Comparison of ENCODE assay signal across 23 cellular contexts in genomic region chr7:139351027-139351426, GRCh38. TPM values are rescaled to one million over a fixed set of nuclear protein-coding genes. Genes with fewer than 3 reads are reported as not detected.
A peak's percentile ranks its signal among the peaks of the same experiment; 100 is the strongest.
DNase-seq lines count a peak whose midpoint lies in the region; ATAC-seq, FAIRE-seq and TF ChIP-seq lines count a peak whose summit lies in the region.
"Had no signal": no experiment of that assay in that cellular context is flagged by ENCODE, and none has a peak within 500 bp of the region (broad histone marks: within the 10 kb centered on the region; RNA-seq: fewer than 3 reads in every experiment).

No MANE protein-coding gene starts in this region.

- H3K9ac ChIP-seq in K562 (ENCODE audit: insufficient read depth in 1 of 2, low read depth in 2 of 2, low read length in 2 of 2) = no peak overlapping the region
- H3K9ac ChIP-seq: BLaER1 had no signal

- TF ChIP-seq CTCF in K562 (IDR thresholded peaks at IDR 0.05 in 2 of 3, conservative IDR thresholded peaks at IDR 0.05 in 1 of 3; ENCODE audit: insufficient read depth in 2 of 3, low read depth in 1 of 3, low read length in 3 of 3) = no peak
- no peak for TF ChIP-seq CTCF in neural crest cell (conservative IDR thresholded peaks at IDR 0.05)
- TF ChIP-seq CTCF in CD14-positive monocyte (IDR thresholded peaks at IDR 0.05) = no peak

- H3K4me1 ChIP-seq in K562 (replicated peaks in 1 of 2; ENCODE audit: control insufficient read depth in 2 of 2, insufficient read depth in 2 of 2, low read length in 2 of 2) = peaks cover 0 to 4% of the 10 kb centered on the region in 2 experiments; a peak in 3 of 5 replicates
- H3K4me1 ChIP-seq: BE2C, BLaER1 had no signal

- no peak overlapping the region for H3K4me2 ChIP-seq in K562 (ENCODE audit: insufficient read depth, low read length)
- H3K4me2 ChIP-seq: BLaER1 had no signal

- no peaks in the 10 kb centered on the region for H3K9me3 ChIP-seq in K562 (replicated peaks; ENCODE audit: control insufficient read depth, insufficient read depth, low read depth, low read length)
- H3K9me3 ChIP-seq: BE2C, BLaER1, Caco-2 had no signal

- H3K4me3 ChIP-seq in K562 = no peak overlapping the region
- H3K4me3 ChIP-seq: BLaER1 had no signal

- no peak for TF ChIP-seq POLR2A in K562 (conservative IDR thresholded peaks at IDR 0.05)
- no peak for TF ChIP-seq POLR2A in H54 (IDR thresholded peaks at IDR 0.05; ENCODE audit: low read depth, low read length)

- no peaks in the 10 kb centered on the region for H3K9me1 ChIP-seq in K562 (ENCODE audit: control insufficient read depth, insufficient read depth, low read length)

- no peak for FAIRE-seq in K562 (lab: Jason Lieb, UNC)
- no peak for FAIRE-seq in H54 (lab: Jason Lieb, UNC)
- FAIRE-seq: A204.1, D721Med, G401.6, GM12891, GM19239 had no signal

- in situ Hi-C loops in K562 (cut with MboI) = loop anchor here (25.0 kb wide), 1 partner anchor 1389 kb away; no protein-coding TSS in a partner anchor

- no peak for ATAC-seq in K562
- ATAC-seq: CD8-positive, alpha-beta T cell had no signal

- intact Hi-C loops in activated CD4-positive, alpha-beta T cell treated with anti-CD3 and anti-CD28 coated beads, Interleukin-2, amount 10 ng/mL, durations not matched to agents 24 days and 14 days (cut with micrococcal nuclease) = no loop called here
- intact Hi-C loops in K562 (cut with micrococcal nuclease) (no loop called here), CD14-positive monocyte (cut with micrococcal nuclease) (no loop called here)

- peaks cover 28% of the 10 kb centered on the region for H3K36me3 Mint-ChIP-seq in activated CD4-positive, alpha-beta T cell treated with anti-CD3 and anti-CD28 coated beads, Interleukin-2, amount 10 ng/mL, durations not matched to agents 24 days and 14 days (ENCODE audit: low read depth)
- H3K36me3 Mint-ChIP-seq in neural crest cell (ENCODE audit: low read depth) (peaks cover 13% of the 10 kb centered on the region), CD14-positive monocyte (peaks cover 25 to 44% of the 10 kb centered on the region in 2 donors)

- no peaks in the 10 kb centered on the region for H3K79me2 ChIP-seq in K562 (ENCODE audit: control insufficient read depth, insufficient read depth, low read length)

- H3K4me3 Mint-ChIP-seq in activated CD4-positive, alpha-beta T cell treated with anti-CD3 and anti-CD28 coated beads, Interleukin-2, amount 10 ng/mL, durations not matched to agents 24 days and 14 days = no peak overlapping the region
- no peak overlapping the region for H3K4me3 Mint-ChIP-seq in neural crest cell
- no peak overlapping the region for H3K4me3 Mint-ChIP-seq in CD14-positive monocyte
- H3K4me3 Mint-ChIP-seq: CD4-positive, alpha-beta T cell; CD8-positive, alpha-beta T cell had no signal

- H3K27ac Mint-ChIP-seq in activated CD4-positive, alpha-beta T cell treated with anti-CD3 and anti-CD28 coated beads, Interleukin-2, amount 10 ng/mL, durations not matched to agents 24 days and 14 days = peak overlapping the region; percentile 14
- H3K27ac Mint-ChIP-seq in neural crest cell (ENCODE audit: unreplicated experiment) (peak overlapping the region; percentile 7), CD14-positive monocyte (peak overlapping the region in 1 of 7 donors; percentile 59)
- H3K27ac Mint-ChIP-seq: CD4-positive, alpha-beta T cell; CD8-positive, alpha-beta T cell had no signal

- no peak for DNase-seq in activated CD4-positive, alpha-beta T cell treated with anti-CD3 and anti-CD28 coated beads, Interleukin-2, amount 10 ng/mL, durations not matched to agents 24 days and 14 days
- no peak for DNase-seq in activated CD4-positive, alpha-beta T cell treated with anti-CD3 and anti-CD28 coated beads, Interleukin-2, amount 50 U/mL, for 4 hours
- DNase-seq in K562 (ENCODE audit: extremely low read depth in 1 of 4, low spot score in 3 of 4) = no peak
- no peak for DNase-seq in neural crest cell (ENCODE audit: low read depth, low spot score)
- DNase-seq in CD14-positive monocyte (ENCODE audit: low spot score) = no peak
- no peak for DNase-seq in H54 (ENCODE audit: insufficient read length, low spot score)
- DNase-seq in RPMI8226 = no peak
- DNase-seq: 8988T; ACHN; BE2C; C1 segment of cervical spinal cord; Caco-2; Calu3; CD4-positive, alpha-beta T cell; CD8-positive, alpha-beta T cell; DMS79 treated with DMSO at 0.1 percent for 48 hours; GF-D8 had no signal

- POLR2A ChIA-PET in K562 (lab: Yijun Ruan, JAX) = interaction anchor here (0.7 to 2.4 kb wide), 5 partner anchors 8 to 19 kb away, joined by 3 to 12 read pairs (median 4); partner anchors contain the start of gene LUC7L2

- no peaks in the 10 kb centered on the region for H3K27me3 Mint-ChIP-seq in activated CD4-positive, alpha-beta T cell treated with anti-CD3 and anti-CD28 coated beads, Interleukin-2, amount 10 ng/mL, durations not matched to agents 24 days and 14 days
- H3K27me3 Mint-ChIP-seq in neural crest cell (ENCODE audit: low read depth) (no peaks in the 10 kb centered on the region), CD14-positive monocyte (ENCODE audit: low read depth in 3 of 3) (no peaks in the 10 kb centered on the region)
- H3K27me3 Mint-ChIP-seq: CD4-positive, alpha-beta T cell had no signal

- peaks cover 16% of the 10 kb centered on the region; the same call in 2 of the 3 replicates for H3K36me3 ChIP-seq in K562 (ENCODE audit: control insufficient read depth, insufficient read depth, low read length)

- no peak overlapping the region for H3K27ac ChIP-seq in K562 (ENCODE audit: extremely low read depth, low read depth, low read length)
- H3K27ac ChIP-seq: BLaER1 had no signal

- CTCF ChIA-PET in K562 (lab: Yijun Ruan, JAX; ENCODE audit: low intra/inter-chr PET ratio) = no interaction called here

- no peak for TF ChIP-seq EP300 in K562 (IDR thresholded peaks at IDR 0.05; ENCODE audit: low read length)

- H4K20me1 ChIP-seq in K562 (replicated peaks; ENCODE audit: control insufficient read depth, insufficient read depth, low read length) = no peaks in the 10 kb centered on the region
- H4K20me1 ChIP-seq: BLaER1 had no signal

- H3K9me3 Mint-ChIP-seq in activated CD4-positive, alpha-beta T cell treated with anti-CD3 and anti-CD28 coated beads, Interleukin-2, amount 10 ng/mL, durations not matched to agents 24 days and 14 days = no peaks in the 10 kb centered on the region
- H3K9me3 Mint-ChIP-seq in neural crest cell (no peaks in the 10 kb centered on the region), CD14-positive monocyte (no peaks in the 10 kb centered on the region)
- H3K9me3 Mint-ChIP-seq: CD4-positive, alpha-beta T cell; CD8-positive, alpha-beta T cell had no signal

- H3K4me1 Mint-ChIP-seq in activated CD4-positive, alpha-beta T cell treated with anti-CD3 and anti-CD28 coated beads, Interleukin-2, amount 10 ng/mL, durations not matched to agents 24 days and 14 days = peaks cover 11% of the 10 kb centered on the region
- H3K4me1 Mint-ChIP-seq in neural crest cell (no peaks in the 10 kb centered on the region), CD14-positive monocyte (peaks cover 16% of the 10 kb centered on the region)

- no peak overlapping the region for H2AFZ ChIP-seq in K562 (ENCODE audit: low read depth, low read length)

- no TSS peak for BruUV-seq in K562 (replicated peaks; lab: Mats Ljungman, UMichigan)

- H3K27me3 ChIP-seq in K562 (ENCODE audit: control insufficient read depth in 2 of 2, insufficient read depth in 2 of 2, low read length in 2 of 2) = no peaks in the 10 kb centered on the region
- H3K27me3 ChIP-seq: BE2C, BLaER1 had no signal

- WGBS in K562 (ENCODE audit: insufficient coverage, low coverage, missing lambda C conversion rate) = 7% methylated on average over 2 of the region's 2 CpGs

- no peak for TF ChIP-seq RAD21 in K562 (CRISPR knock-in tag; conservative IDR thresholded peaks at IDR 0.05 in 1 of 2, IDR thresholded peaks at IDR 0.05 in 1 of 2)

RNA-seq across cellular contexts. Expression of gene LUC7L2, which starts 8.7 kb away (rescaled TPM):
- 164 and 172 TPM in 2 replicates for total RNA-seq in activated CD4-positive, alpha-beta T cell treated with anti-CD3 and anti-CD28 coated beads, Interleukin-2, amount 10 ng/mL, durations not matched to agents 24 days and 14 days
- 93.5 and 286 TPM in 2 replicates for total RNA-seq in K562 (2011; cell fraction: chromatin; rRNA removed; ENCODE audit: low replicate concordance)
- 133 and 154 TPM in 2 replicates for total RNA-seq in K562 (2011; cell fraction: nucleolus; rRNA removed)
- 161 and 217 TPM in 2 replicates for total RNA-seq in K562 (2011; cell fraction: nucleoplasm; rRNA removed)
- total RNA-seq in K562 (2014; rRNA removed) (110 and 119 TPM in 2 replicates), K562 (2014; rRNA removed; fragmentation: Illumina TruSeq; extraction: Trizol) (144 and 164 TPM in 2 replicates), K562 (2015; rRNA removed; fragmentation: Illumina TruSeq; extraction: Trizol) (141 and 144 TPM in 2 replicates), K562 (2021) (198 and 207 TPM in 2 replicates), neural crest cell (102 and 107 TPM in 2 replicates)
- polyA plus RNA-seq in K562 (2011; rRNA removed) (95.0 and 115 TPM in 2 replicates), K562 (2014; fragmentation: Illumina TruSeq; extraction: Trizol) (137 and 168 TPM in 2 replicates), K562 (2014; fragmentation: Nextera tagmentation; extraction: Ambion mirVana) (10 to 100 TPM; 56.1 to 66.5 TPM), K562 (2014; rRNA removed) (117 and 144 TPM in 2 replicates), CD14-positive monocyte (10 to 100 TPM; 24.7 to 26.8 TPM)
- polyA plus RNA-seq in K562 (2011; cell fraction: cytosol; rRNA removed) = 61.1 and 102 TPM in 2 replicates
- 137 and 144 TPM in 2 replicates for polyA plus RNA-seq in K562 (2011; cell fraction: nucleus; rRNA removed)
- 102 and 214 TPM in 2 replicates for polyA plus RNA-seq in K562 (2012)
- 121 and 164 TPM in 2 replicates for polyA minus RNA-seq in K562 (2011; rRNA and poly(A)+ RNA removed)
- 55.3 and 77.4 TPM in 2 replicates for polyA minus RNA-seq in K562 (2011; cell fraction: cytosol; rRNA and poly(A)+ RNA removed)
- polyA minus RNA-seq in K562 (2011; cell fraction: nucleus; rRNA and poly(A)+ RNA removed) = 193 and 262 TPM in 2 replicates

RNA-seq across cellular contexts. Expression of gene FMC1, which starts 9.9 kb away (rescaled TPM):
- 5.1 and 7.5 TPM in 2 replicates for total RNA-seq in activated CD4-positive, alpha-beta T cell treated with anti-CD3 and anti-CD28 coated beads, Interleukin-2, amount 10 ng/mL, durations not matched to agents 24 days and 14 days
- total RNA-seq in K562 (2011; cell fraction: chromatin; rRNA removed; ENCODE audit: low replicate concordance) = 10.0 and 12.5 TPM in 2 replicates
- total RNA-seq in K562 (2011; cell fraction: nucleolus; rRNA removed) = 17.1 and 19.0 TPM in 2 replicates
- 19.2 and 21.5 TPM in 2 replicates for total RNA-seq in K562 (2011; cell fraction: nucleoplasm; rRNA removed)
- total RNA-seq in K562 (2014; rRNA removed) (25.8 and 28.6 TPM in 2 replicates), K562 (2014; rRNA removed; fragmentation: Illumina TruSeq; extraction: Trizol) (16.8 and 26.1 TPM in 2 replicates), K562 (2015; rRNA removed; fragmentation: Illumina TruSeq; extraction: Trizol) (12.1 and 14.0 TPM in 2 replicates), K562 (2021) (29.0 TPM in 2 replicates), neural crest cell (18.3 and 24.8 TPM in 2 replicates)
- polyA plus RNA-seq in K562 (2011; rRNA removed) (30.6 and 49.5 TPM in 2 replicates), K562 (2014; fragmentation: Illumina TruSeq; extraction: Trizol) (14.1 and 25.3 TPM in 2 replicates), K562 (2014; fragmentation: Nextera tagmentation; extraction: Ambion mirVana) (100 to 1,000 TPM; 112 to 116 TPM), K562 (2014; rRNA removed) (35.3 and 37.8 TPM in 2 replicates), CD14-positive monocyte (10 to 100 TPM; 39.0 to 39.4 TPM)
- 37.2 and 46.5 TPM in 2 replicates for polyA plus RNA-seq in K562 (2011; cell fraction: cytosol; rRNA removed)
- 32.2 and 54.0 TPM in 2 replicates for polyA plus RNA-seq in K562 (2011; cell fraction: nucleus; rRNA removed)
- polyA plus RNA-seq in K562 (2012) = 42.5 and 51.0 TPM in 2 replicates
- 7.4 and 8.4 TPM in 2 replicates for polyA minus RNA-seq in K562 (2011; rRNA and poly(A)+ RNA removed)
- polyA minus RNA-seq in K562 (2011; cell fraction: cytosol; rRNA and poly(A)+ RNA removed) = 5.2 and 8.2 TPM in 2 replicates
- polyA minus RNA-seq in K562 (2011; cell fraction: nucleus; rRNA and poly(A)+ RNA removed) = 4.3 and 8.8 TPM in 2 replicates
